17 cellular contexts compared by ENCODE assay signal in the genomic region with DNA sequence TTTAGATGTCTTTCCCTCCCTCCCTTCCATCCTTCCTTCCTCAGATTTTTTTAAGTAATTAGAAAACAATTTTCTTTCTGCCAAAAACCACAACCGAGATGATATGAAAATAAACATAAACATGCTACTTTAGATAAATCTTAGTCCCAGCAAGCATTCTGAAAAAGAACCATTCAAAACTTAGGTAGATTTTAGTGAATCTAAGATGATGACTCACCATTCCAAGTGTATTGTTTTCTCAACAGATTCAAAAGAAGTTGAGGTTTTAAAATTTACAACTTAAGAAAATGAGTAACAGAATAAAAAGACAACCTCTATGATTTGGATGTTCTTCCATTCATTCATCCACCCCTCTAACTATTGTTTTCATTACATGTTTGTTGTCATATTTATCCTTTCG.
DNase-seq lines count a peak whose midpoint lies in the region; ATAC-seq, FAIRE-seq and TF ChIP-seq lines count a peak whose summit lies in the region.
"Had no signal": no experiment of that assay in that cellular context is flagged by ENCODE, and none has a peak within 500 bp of the region (broad histone marks: within the 10 kb centered on the region; RNA-seq: fewer than 3 reads in every experiment).

No MANE protein-coding gene starts in this region.

- peak; percentile 19 for FAIRE-seq in A204.1 (lab: Jason Lieb, UNC)
- FAIRE-seq: G401.6, GM12891, HepG2 had no signal

- H3K27ac ChIP-seq in foreskin keratinocyte: no peak overlapping the region
- H3K27ac ChIP-seq: C4-2B had no signal

- H3K4me1 ChIP-seq in foreskin keratinocyte: peaks cover 7% of the 10 kb centered on the region

- no peak for ATAC-seq in foreskin keratinocyte
- ATAC-seq: HCT116, HepG2 had no signal

- no peaks in the 10 kb centered on the region for H3K27me3 ChIP-seq in foreskin keratinocyte
- H3K27me3 ChIP-seq: BE2C had no signal

- no peak overlapping the region for H3K4me3 ChIP-seq in choroid plexus epithelial cell (ENCODE audit: low read depth, low read length)

- no peak for TF ChIP-seq CTCF in choroid plexus epithelial cell (conservative IDR thresholded peaks at IDR 0.05; ENCODE audit: low read depth, low read length)
- no peak for TF ChIP-seq CTCF in foreskin keratinocyte (conservative IDR thresholded peaks at IDR 0.05)

- peak; percentile 10 for DNase-seq in LHCN-M2 (ENCODE audit: low read depth)
- peak; percentile 19 for DNase-seq in choroid plexus epithelial cell (ENCODE audit: low read depth)
- DNase-seq in iris pigment epithelial cell (ENCODE audit: low read depth): peak; percentile 18
- no peak for DNase-seq in foreskin keratinocyte
- DNase-seq in NCI-H1930 (lab: John Stamatoyannopoulos, UW): no peak
- DNase-seq in pons (ENCODE audit: low spot score): no peak
- DNase-seq in NCI-H82 (lab: John Stamatoyannopoulos, UW): no peak
- DNase-seq: 8988T; BE2C; CD4-positive, alpha-beta memory T cell; DMS79 had no signal

Comparison
In these comparisons a context has a peak if more than half of its experiments do, and no peak if none do; other contexts are left out.
1. DNase-seq: peak in LHCN-M2 (single experiment), choroid plexus epithelial cell (single experiment) and iris pigment epithelial cell (single experiment); none in foreskin keratinocyte (0 of 2), NCI-H1930 (0 of 2), pons (single experiment) and NCI-H82 (single experiment).